24 cellular contexts compared by ENCODE assay signal in genomic region chr7:106952175-106952657, GRCh38.
DNase-seq lines count a peak whose midpoint lies in the region; ATAC-seq and TF ChIP-seq lines count a peak whose summit lies in the region.
"Had no signal": no experiment of that assay in that cellular context is flagged by ENCODE, and none has a peak within 500 bp of the region (broad histone marks: within the 10 kb centered on the region; RNA-seq: fewer than 3 reads in every experiment).

No MANE protein-coding gene starts in this region.

- H3K27me3 Mint-ChIP-seq in nephron (ENCODE audit: low read depth) = no peaks in the 10 kb centered on the region
- H3K27me3 Mint-ChIP-seq: CD4-positive, alpha-beta T cell had no signal

- peak overlapping the region; percentile 63 to 87 (median 83) for H3K27ac Mint-ChIP-seq in nephron
- H3K27ac Mint-ChIP-seq: CD4-positive, alpha-beta T cell; H9; HFFc6 had no signal

- TF ChIP-seq CTCF in gastroesophageal sphincter (IDR thresholded peaks at IDR 0.05) (no peak), nephron (IDR thresholded peaks at IDR 0.05; ENCODE audit: unreplicated experiment in 3 of 3) (no peak), transverse colon (IDR thresholded peaks at IDR 0.05) (no peak), stomach (IDR thresholded peaks at IDR 0.05) (no peak)

- H3K4me3 ChIP-seq in gastroesophageal sphincter (no peak overlapping the region), transverse colon (no peak overlapping the region), stomach (no peak overlapping the region)
- H3K4me3 ChIP-seq: SK-N-MC had no signal

- peak overlapping the region in 1 of 3 experiments; percentile 11 for H3K4me3 Mint-ChIP-seq in nephron
- H3K4me3 Mint-ChIP-seq: CD4-positive, alpha-beta T cell; H9; HFFc6 had no signal

- H3K9me3 ChIP-seq in gastroesophageal sphincter (no peaks in the 10 kb centered on the region), transverse colon (no peaks in the 10 kb centered on the region), stomach (no peaks in the 10 kb centered on the region)
- H3K9me3 ChIP-seq: Caco-2 had no signal

- H3K27me3 ChIP-seq in gastroesophageal sphincter (no peaks in the 10 kb centered on the region), transverse colon (no peaks in the 10 kb centered on the region), stomach (no peaks in the 10 kb centered on the region)

- peak; percentile 67 for ATAC-seq in SK-N-SH treated with all-trans-retinoic acid at 6 μM for 48 hours
- ATAC-seq in gastroesophageal sphincter = no peak
- ATAC-seq: HepG2, PC-3 had no signal

- no peak for TF ChIP-seq POLR2A in gastroesophageal sphincter (IDR thresholded peaks at IDR 0.05)
- TF ChIP-seq POLR2A in transverse colon (IDR thresholded peaks at IDR 0.05) = no peak
- TF ChIP-seq POLR2A in stomach (IDR thresholded peaks at IDR 0.05) = no peak

- in situ Hi-C loops in transverse colon (cut with MboI; ENCODE audit: low pct_ligation_motif_present in 1 of 4, low pct_unique_long_range_greater_than_20kb in 1 of 4, low sequenced_read_pairs in 3 of 4) = loop anchor here in 1 of 4 donors (10.0 kb wide), 1 partner anchor 193 kb away; no protein-coding TSS in a partner anchor

- TF ChIP-seq EP300 in gastroesophageal sphincter (IDR thresholded peaks at IDR 0.05) = no peak
- no peak for TF ChIP-seq EP300 in transverse colon (IDR thresholded peaks at IDR 0.05; ENCODE audit: low read depth)
- TF ChIP-seq EP300 in stomach (IDR thresholded peaks at IDR 0.05) = no peak

- DNase-seq in transverse colon = no peak
- DNase-seq in NCI-H1694 treated with DMSO at 0.1 percent for 48 hours (lab: John Stamatoyannopoulos, UW) = no peak
- DNase-seq in activated effector memory CD4-positive, alpha-beta T cell treated with Interleukin-2 at 50 U/mL for 16 hours = no peak
- DNase-seq in stomach = no peak
- DNase-seq: Caco-2; CD4-positive, alpha-beta T cell; DMS 273 treated with DMSO at 0.1 percent for 48 hours; DMS79 treated with DMSO at 0.1 percent for 48 hours; H9; HFFc6; NCI-H1092 treated with DMSO at 0.1 percent for 48 hours; NCI-H1436 treated with DMSO at 0.1 percent for 48 hours; NCI-H2029 treated with DMSO at 0.1 percent for 48 hours; NCI-H2171 treated with DMSO at 0.1 percent for 48 hours; NCI-H446; NCI-H526; PC-3; RPMI8226; SHP77 had no signal

- H3K9me3 Mint-ChIP-seq in nephron = no peaks in the 10 kb centered on the region
- H3K9me3 Mint-ChIP-seq: CD4-positive, alpha-beta T cell; H9; HFFc6 had no signal

- no peaks in the 10 kb centered on the region for H3K36me3 ChIP-seq in gastroesophageal sphincter
- H3K36me3 ChIP-seq in transverse colon = no peaks in the 10 kb centered on the region
- H3K36me3 ChIP-seq in stomach = no peaks in the 10 kb centered on the region

- H3K27ac ChIP-seq in gastroesophageal sphincter (peak overlapping the region in 3 of 4 donors; percentile 4 to 54 (median 46)), transverse colon (peak overlapping the region in 3 of 4 donors; percentile 1 to 41 (median 20)), stomach (peak overlapping the region in 2 of 5 donors; percentile 20 to 38)
- H3K27ac ChIP-seq: SK-N-MC had no signal

- H3K4me1 Mint-ChIP-seq in nephron = peaks cover 21% of the 10 kb centered on the region

- H3K36me3 Mint-ChIP-seq in nephron (ENCODE audit: low read depth) = no peaks in the 10 kb centered on the region

- intact Hi-C loops in transverse colon (cut with DNase I; ENCODE audit: low total_unique reads) = no loop called here
- intact Hi-C loops in stomach (cut with DNase I; ENCODE audit: low total_unique reads) = no loop called here

- WGBS in gastroesophageal sphincter (ENCODE audit: low coverage in 1 of 2), 2 donors = 13 to 33% methylated on average over 2 to 6 of the region's 6 CpGs
- WGBS in transverse colon (ENCODE audit: low coverage in 1 of 2), 2 donors = 73 to 79% methylated on average over 6 of the region's 6 CpGs
- 61 to 79% (median 77%) methylated on average over 6 of the region's 6 CpGs for WGBS in stomach, 5 donors

- H3K4me1 ChIP-seq in gastroesophageal sphincter = peaks cover 0 to 39% (median 4%) of the 10 kb centered on the region in 3 donors
- H3K4me1 ChIP-seq in transverse colon = peaks cover 0 to 6% (median 2%) of the 10 kb centered on the region in 4 donors
- peaks cover 0 to 29% (median 10%) of the 10 kb centered on the region in 4 donors for H3K4me1 ChIP-seq in stomach
- H3K4me1 ChIP-seq: Caco-2 had no signal

TF ChIP-seq in SK-N-SH treated with all-trans-retinoic acid at 6 μM for 48 hours, 23 proteins besides CTCF, POLR2A, EP300 and RAD21:
- TF ChIP-seq OSR1 (CRISPR knock-in tag; IDR thresholded peaks at IDR 0.05) = no peak
- TF ChIP-seq RARB (CRISPR knock-in tag; IDR thresholded peaks at IDR 0.05) = peak; percentile 36; the same call in 1 of the 2 replicates
TF ChIP-seq in SK-N-SH treated with all-trans-retinoic acid at 6 μM for 48 hours: peak in this region for 1.
